9 cellular contexts compared by ENCODE assay signal in the genomic region with DNA sequence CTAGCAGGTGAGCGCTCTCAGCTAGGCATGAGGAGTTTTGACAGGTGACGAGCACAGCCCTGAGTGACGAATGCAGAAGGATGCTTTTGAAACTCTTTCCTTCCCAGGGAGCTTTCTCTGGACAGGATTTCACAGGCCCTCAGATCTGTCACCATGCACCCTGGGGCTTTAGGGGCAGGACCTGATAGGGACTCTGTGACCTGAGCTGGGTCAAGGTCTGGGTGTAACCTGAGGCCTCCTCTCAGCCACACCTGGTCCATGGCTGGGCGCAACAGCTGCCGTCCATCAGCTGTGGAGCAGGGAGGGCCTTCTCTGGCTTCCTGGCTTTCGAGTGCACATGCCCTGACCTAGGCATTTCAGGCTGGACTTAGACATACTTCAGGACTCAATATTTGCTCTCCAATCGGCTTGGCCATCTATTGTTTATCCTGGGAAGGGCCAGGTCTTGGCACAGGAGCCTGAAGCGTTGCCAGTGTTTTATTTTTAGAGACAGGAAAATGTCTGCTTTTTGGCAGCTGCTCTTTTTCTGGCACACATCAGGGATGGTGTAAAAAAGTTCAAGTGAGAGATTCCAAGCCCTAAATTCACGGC. TPM values are rescaled to one million over a fixed set of nuclear protein-coding genes. Genes with fewer than 3 reads are reported as not detected.
DNase-seq lines count a peak whose midpoint lies in the region; ATAC-seq and TF ChIP-seq lines count a peak whose summit lies in the region.
"Had no signal": no experiment of that assay in that cellular context is flagged by ENCODE, and none has a peak within 500 bp of the region (broad histone marks: within the 10 kb centered on the region; RNA-seq: fewer than 3 reads in every experiment).

No MANE protein-coding gene starts in this region.

- intact Hi-C loops in ascending aorta (cut with DNase I): loop anchor here (2.0 kb wide), 3 partner anchors 118 to 1366 kb away; a partner anchor contains a TSS
- intact Hi-C loops in activated CD8-positive, alpha-beta T cell treated with anti-CD3 and anti-CD28 coated beads for 36 hours (cut with micrococcal nuclease): no loop called here
- intact Hi-C loops in activated CD4-positive, alpha-beta T cell treated with anti-CD3 and anti-CD28 coated beads, Interleukin-2, amount 10 ng/mL, durations not matched to agents 24 days and 14 days (cut with micrococcal nuclease): no loop called here

- POLR2A ChIA-PET in activated CD8-positive, alpha-beta T cell treated with anti-CD3 and anti-CD28 coated beads for 36 hours (lab: Charles Lee): no interaction called here

- no peaks in the 10 kb centered on the region for H4K20me1 ChIP-seq in MM.1S (ENCODE audit: insufficient read depth, low read length)

- H3K79me2 ChIP-seq in MM.1S (ENCODE audit: low read length): no peaks in the 10 kb centered on the region

- no peak for TF ChIP-seq CTCF in HFFc6 (IDR thresholded peaks at IDR 0.05)
- no peak for TF ChIP-seq CTCF in ascending aorta (IDR thresholded peaks at IDR 0.05)
- TF ChIP-seq CTCF in right atrium auricular region (IDR thresholded peaks at IDR 0.05): no peak
- no peak for TF ChIP-seq CTCF in activated CD8-positive, alpha-beta T cell treated with anti-CD3 and anti-CD28 coated beads for 36 hours (IDR thresholded peaks at IDR 0.05)
- no peak for TF ChIP-seq CTCF in MM.1S (IDR thresholded peaks at IDR 0.05; ENCODE audit: low read length)

- H3K9me3 Mint-ChIP-seq in HFFc6: no peaks in the 10 kb centered on the region
- H3K9me3 Mint-ChIP-seq in activated CD8-positive, alpha-beta T cell treated with anti-CD3 and anti-CD28 coated beads for 36 hours: no peaks in the 10 kb centered on the region
- no peaks in the 10 kb centered on the region for H3K9me3 Mint-ChIP-seq in activated CD4-positive, alpha-beta T cell treated with anti-CD3 and anti-CD28 coated beads, Interleukin-2, amount 10 ng/mL, durations not matched to agents 24 days and 14 days

- CTCF ChIA-PET in activated CD8-positive, alpha-beta T cell treated with anti-CD3 and anti-CD28 coated beads for 36 hours (lab: Charles Lee): no interaction called here

- DNase-seq in HFFc6 (no peak), ascending aorta (ENCODE audit: low spot score in 2 of 2) (peak; percentile 27 to 92), right atrium auricular region (ENCODE audit: low spot score) (peak; percentile 69), MM.1S (no peak), globus pallidus (ENCODE audit: low spot score) (no peak)
- DNase-seq in activated CD8-positive, alpha-beta T cell treated with anti-CD3 and anti-CD28 coated beads for 36 hours: no peak
- no peak for DNase-seq in activated CD4-positive, alpha-beta T cell treated with anti-CD3 and anti-CD28 coated beads, Interleukin-2, amount 10 ng/mL, durations not matched to agents 24 days and 14 days
- DNase-seq: hippocampal formation had no signal

- ATAC-seq in activated CD8-positive, alpha-beta T cell treated with anti-CD3 and anti-CD28 coated beads for 36 hours: no peak

- H3K4me3 Mint-ChIP-seq in HFFc6: peak overlapping the region; percentile 89; the same call in 1 of the 2 replicates
- no peak overlapping the region for H3K4me3 Mint-ChIP-seq in activated CD8-positive, alpha-beta T cell treated with anti-CD3 and anti-CD28 coated beads for 36 hours
- no peak overlapping the region for H3K4me3 Mint-ChIP-seq in activated CD4-positive, alpha-beta T cell treated with anti-CD3 and anti-CD28 coated beads, Interleukin-2, amount 10 ng/mL, durations not matched to agents 24 days and 14 days

- H3F3A ChIP-seq in MM.1S (ENCODE audit: insufficient read depth, low read length): no peaks in the 10 kb centered on the region

- peak overlapping the region; percentile 100 for H3K27ac Mint-ChIP-seq in HFFc6
- H3K27ac Mint-ChIP-seq in activated CD8-positive, alpha-beta T cell treated with anti-CD3 and anti-CD28 coated beads for 36 hours: no peak overlapping the region
- no peak overlapping the region for H3K27ac Mint-ChIP-seq in activated CD4-positive, alpha-beta T cell treated with anti-CD3 and anti-CD28 coated beads, Interleukin-2, amount 10 ng/mL, durations not matched to agents 24 days and 14 days

- no peaks in the 10 kb centered on the region for H3K9me2 ChIP-seq in MM.1S (replicated peaks; ENCODE audit: insufficient read depth, low read length)

- H3K4me1 Mint-ChIP-seq in HFFc6 (ENCODE audit: low read depth): peaks cover 57% of the 10 kb centered on the region
- H3K4me1 Mint-ChIP-seq in activated CD8-positive, alpha-beta T cell treated with anti-CD3 and anti-CD28 coated beads for 36 hours (ENCODE audit: low read depth): peaks cover 16% of the 10 kb centered on the region
- H3K4me1 Mint-ChIP-seq in activated CD4-positive, alpha-beta T cell treated with anti-CD3 and anti-CD28 coated beads, Interleukin-2, amount 10 ng/mL, durations not matched to agents 24 days and 14 days: peaks cover 18% of the 10 kb centered on the region

- H3K4me3 ChIP-seq in ascending aorta (no peak overlapping the region), right atrium auricular region (no peak overlapping the region), skeletal muscle satellite cell (ENCODE audit: low read length) (peak overlapping the region; percentile 15), MM.1S (ENCODE audit: low read length) (no peak overlapping the region)

- no peaks in the 10 kb centered on the region; the same call in none of the 2 replicates for H3K27me3 Mint-ChIP-seq in HFFc6 (ENCODE audit: insufficient read depth)
- H3K27me3 Mint-ChIP-seq in activated CD8-positive, alpha-beta T cell treated with anti-CD3 and anti-CD28 coated beads for 36 hours: peaks cover under 1% of the 10 kb centered on the region
- peaks cover 9% of the 10 kb centered on the region for H3K27me3 Mint-ChIP-seq in activated CD4-positive, alpha-beta T cell treated with anti-CD3 and anti-CD28 coated beads, Interleukin-2, amount 10 ng/mL, durations not matched to agents 24 days and 14 days

- H3K4me1 ChIP-seq in ascending aorta (peaks cover 13 to 32% of the 10 kb centered on the region in 2 donors), right atrium auricular region (peaks cover 0 to 51% of the 10 kb centered on the region in 2 donors), skeletal muscle satellite cell (ENCODE audit: control insufficient read depth, insufficient read depth, low read length) (peaks cover 43% of the 10 kb centered on the region), MM.1S (ENCODE audit: low read length) (0 out of 2 replicates have a peak, but pooled peaks cover 3% of the 10 kb centered on the region)

- H3K27me3 ChIP-seq in ascending aorta: no peaks in the 10 kb centered on the region
- H3K27me3 ChIP-seq in right atrium auricular region: no peaks in the 10 kb centered on the region
- no peaks in the 10 kb centered on the region for H3K27me3 ChIP-seq in skeletal muscle satellite cell (ENCODE audit: control insufficient read depth, insufficient read depth, low read length)
- H3K27me3 ChIP-seq in MM.1S (replicated peaks; ENCODE audit: insufficient read depth, low read length): no peaks in the 10 kb centered on the region

- no peak overlapping the region for H2AFZ ChIP-seq in MM.1S (ENCODE audit: low read length)

- H3K9ac ChIP-seq in skeletal muscle satellite cell (ENCODE audit: low read depth, low read length) (peak overlapping the region; percentile 81), MM.1S (ENCODE audit: low read length) (no peak overlapping the region)

- peak overlapping the region; percentile 82 for H3K4me2 ChIP-seq in skeletal muscle satellite cell (ENCODE audit: low read length)
- H3K4me2 ChIP-seq in MM.1S (ENCODE audit: low read depth, low read length): no peak overlapping the region

- H3K36me3 Mint-ChIP-seq in HFFc6 (ENCODE audit: low read depth): no peaks in the 10 kb centered on the region
- H3K36me3 Mint-ChIP-seq in activated CD8-positive, alpha-beta T cell treated with anti-CD3 and anti-CD28 coated beads for 36 hours (ENCODE audit: low read depth): no peaks in the 10 kb centered on the region
- H3K36me3 Mint-ChIP-seq in activated CD4-positive, alpha-beta T cell treated with anti-CD3 and anti-CD28 coated beads, Interleukin-2, amount 10 ng/mL, durations not matched to agents 24 days and 14 days (ENCODE audit: low read depth): no peaks in the 10 kb centered on the region

- no peaks in the 10 kb centered on the region for H3K9me3 ChIP-seq in ascending aorta
- no peaks in the 10 kb centered on the region for H3K9me3 ChIP-seq in right atrium auricular region
- H3K9me3 ChIP-seq in skeletal muscle satellite cell (replicated peaks; ENCODE audit: low read length): no peaks in the 10 kb centered on the region
- no peaks in the 10 kb centered on the region for H3K9me3 ChIP-seq in MM.1S (replicated peaks; ENCODE audit: insufficient read depth, low read length)

- H3K27ac ChIP-seq in ascending aorta: peak overlapping the region; percentile 99
- H3K27ac ChIP-seq in right atrium auricular region: peak overlapping the region; percentile 93 to 99
- H3K27ac ChIP-seq in MM.1S (ENCODE audit: low read length): no peak overlapping the region

- no peaks in the 10 kb centered on the region for H3K36me3 ChIP-seq in ascending aorta
- H3K36me3 ChIP-seq in right atrium auricular region: no peaks in the 10 kb centered on the region
- no peaks in the 10 kb centered on the region for H3K36me3 ChIP-seq in skeletal muscle satellite cell (ENCODE audit: insufficient read depth, low read length)
- no peaks in the 10 kb centered on the region for H3K36me3 ChIP-seq in MM.1S (replicated peaks; ENCODE audit: insufficient read depth, low read length)

RNA-seq across cellular contexts. Expression of a gene that starts 56.4 kb away (rescaled TPM):
- not detected for total RNA-seq in HFFc6 (2021; fragmentation: NEBNext Ultra II Directional; extraction: Animal tissue kit (Norgen Biotek cat#: 25700))
- total RNA-seq in ascending aorta (not detected), right atrium auricular region (not detected)
- total RNA-seq in skeletal muscle satellite cell (2012; rRNA removed): not detected in 2 replicates
- not detected for total RNA-seq in activated CD8-positive, alpha-beta T cell treated with anti-CD3 and anti-CD28 coated beads for 36 hours
- not detected in 2 replicates for total RNA-seq in activated CD4-positive, alpha-beta T cell treated with anti-CD3 and anti-CD28 coated beads, Interleukin-2, amount 10 ng/mL, durations not matched to agents 24 days and 14 days

Comparison
In these comparisons a context has a peak if more than half of its experiments do, and no peak if none do; other contexts are left out.
1. DNase-seq: peak in ascending aorta (2 of 2) and right atrium auricular region (single experiment); none in HFFc6 (single experiment), activated CD8-positive, alpha-beta T cell treated with anti-CD3 and anti-CD28 coated beads for 36 hours (single experiment), activated CD4-positive, alpha-beta T cell treated with anti-CD3 and anti-CD28 coated beads, Interleukin-2, amount 10 ng/mL, durations not matched to agents 24 days and 14 days (single experiment), MM.1S (single experiment) and globus pallidus (single experiment).